Comparison of ENCODE assay signal across 14 cellular contexts in genomic region chr4:90099795-90100194, GRCh38. TPM values are rescaled to one million over a fixed set of nuclear protein-coding genes. Genes with fewer than 3 reads are reported as not detected.
A peak's percentile ranks its signal among the peaks of the same experiment; 100 is the strongest.
DNase-seq lines count a peak whose midpoint lies in the region; ATAC-seq lines count a peak whose summit lies in the region.
"Had no signal": no experiment of that assay in that cellular context is flagged by ENCODE, and none has a peak within 500 bp of the region (broad histone marks: within the 10 kb centered on the region; RNA-seq: fewer than 3 reads in every experiment).

No MANE protein-coding gene starts in this region.

- H3K36me3 ChIP-seq in naive thymus-derived CD4-positive, alpha-beta T cell (ENCODE audit: control insufficient read depth in 2 of 3, insufficient read depth in 3 of 3, low read length in 3 of 3): no peaks in the 10 kb centered on the region
- H3K36me3 ChIP-seq: right atrium auricular region had no signal

- no peaks in the 10 kb centered on the region for H3K27me3 ChIP-seq in naive thymus-derived CD4-positive, alpha-beta T cell (ENCODE audit: control insufficient read depth in 2 of 2, insufficient read depth in 2 of 2, low read length in 2 of 2)
- H3K27me3 ChIP-seq: dorsolateral prefrontal cortex, right atrium auricular region had no signal

- no peaks in the 10 kb centered on the region for H3K4me1 ChIP-seq in naive thymus-derived CD4-positive, alpha-beta T cell (ENCODE audit: control insufficient read depth in 2 of 2, insufficient read depth in 2 of 2, low read length in 2 of 2)
- H3K4me1 ChIP-seq: right atrium auricular region had no signal

- H3K27ac Mint-ChIP-seq in naive thymus-derived CD4-positive, alpha-beta T cell: no peak overlapping the region
- H3K27ac Mint-ChIP-seq: activated T-cell treated with anti-CD3 and anti-CD28 coated beads, Interleukin-2, amount 50 U/mL, for 72 hours had no signal

- H3K27ac ChIP-seq in naive thymus-derived CD4-positive, alpha-beta T cell (ENCODE audit: low read depth, low read length): no peak overlapping the region
- H3K27ac ChIP-seq: dorsolateral prefrontal cortex, right atrium auricular region had no signal

- peaks cover 0 to 2% (median 0%) of the 10 kb centered on the region in 7 donors for H3K4me1 Mint-ChIP-seq in naive thymus-derived CD4-positive, alpha-beta T cell

- intact Hi-C loops in naive thymus-derived CD4-positive, alpha-beta T cell (cut with micrococcal nuclease): no loop called here
- intact Hi-C loops in posterior cingulate gyrus (cut with DNase I): no loop called here

- peak; percentile 5 for DNase-seq in RPMI7951 (ENCODE audit: low read depth)
- no peak for DNase-seq in naive thymus-derived CD4-positive, alpha-beta T cell
- DNase-seq in posterior cingulate gyrus: no peak
- DNase-seq in cerebellar nuclear complex (lab: John Stamatoyannopoulos, UW): no peak
- DNase-seq in anterior cingulate cortex (lab: John Stamatoyannopoulos, UW): no peak
- no peak for DNase-seq in NCI-H2029 (lab: John Stamatoyannopoulos, UW)
- DNase-seq: activated T-cell treated with anti-CD3 and anti-CD28 coated beads, Interleukin-2, amount 50 U/mL, for 72 hours; DND-41; dorsolateral prefrontal cortex; MM.1S; SHP77 had no signal

- no peak overlapping the region for H3K4me3 Mint-ChIP-seq in naive thymus-derived CD4-positive, alpha-beta T cell
- H3K4me3 Mint-ChIP-seq: activated T-cell treated with anti-CD3 and anti-CD28 coated beads, Interleukin-2, amount 50 U/mL, for 72 hours had no signal

- H3K9me3 ChIP-seq in naive thymus-derived CD4-positive, alpha-beta T cell (ENCODE audit: control insufficient read depth in 2 of 3, low read length in 3 of 3): no peaks in the 10 kb centered on the region
- H3K9me3 ChIP-seq: right atrium auricular region had no signal

- no peak overlapping the region for H3K4me3 ChIP-seq in naive thymus-derived CD4-positive, alpha-beta T cell (ENCODE audit: low read length)
- H3K4me3 ChIP-seq: dorsolateral prefrontal cortex, right atrium auricular region had no signal

- peaks cover 0 to 6% (median 0%) of the 10 kb centered on the region in 11 donors for H3K9me3 Mint-ChIP-seq in naive thymus-derived CD4-positive, alpha-beta T cell

- CTCF ChIA-PET in naive thymus-derived CD4-positive, alpha-beta T cell (lab: Charles Lee): interaction anchor here (0.7 kb wide), 1 partner anchor 1603 kb away, joined by 3 read pairs; no protein-coding TSS in a partner anchor

- peaks cover 0 to 10% (median 3%) of the 10 kb centered on the region in 5 donors for H3K27me3 Mint-ChIP-seq in naive thymus-derived CD4-positive, alpha-beta T cell

- peak; percentile 58 for ATAC-seq in GM19351 (IDR thresholded peaks at IDR 0.05; ENCODE audit: unreplicated experiment)
- peak; percentile 79 for ATAC-seq in HG03097 (IDR thresholded peaks at IDR 0.05; ENCODE audit: low FRiP score, unreplicated experiment)
- peak; percentile 88 for ATAC-seq in naive thymus-derived CD4-positive, alpha-beta T cell
- ATAC-seq: activated T-cell treated with anti-CD3 and anti-CD28 coated beads, Interleukin-2, amount 50 U/mL, for 72 hours had no signal

- POLR2A ChIA-PET in naive thymus-derived CD4-positive, alpha-beta T cell (lab: Charles Lee): no interaction called here

- H3K36me3 Mint-ChIP-seq in naive thymus-derived CD4-positive, alpha-beta T cell: no peaks in the 10 kb centered on the region

RNA-seq across cellular contexts. Expression of gene CCSER1, which starts 27.4 kb away (rescaled TPM):
- total RNA-seq in RPMI7951 (2014; rRNA removed; shearing (Covaris generic)): not detected in 2 replicates
- 1 to 10 TPM in 2 of 5 experiments, under 1 TPM in 2, not detected in 1; 0.30 to 4.0 (median 1.4) TPM for total RNA-seq in naive thymus-derived CD4-positive, alpha-beta T cell
- polyA plus RNA-seq in naive thymus-derived CD4-positive, alpha-beta T cell: not detected
